8 cellular contexts compared by ENCODE assay signal in the genomic region with DNA sequence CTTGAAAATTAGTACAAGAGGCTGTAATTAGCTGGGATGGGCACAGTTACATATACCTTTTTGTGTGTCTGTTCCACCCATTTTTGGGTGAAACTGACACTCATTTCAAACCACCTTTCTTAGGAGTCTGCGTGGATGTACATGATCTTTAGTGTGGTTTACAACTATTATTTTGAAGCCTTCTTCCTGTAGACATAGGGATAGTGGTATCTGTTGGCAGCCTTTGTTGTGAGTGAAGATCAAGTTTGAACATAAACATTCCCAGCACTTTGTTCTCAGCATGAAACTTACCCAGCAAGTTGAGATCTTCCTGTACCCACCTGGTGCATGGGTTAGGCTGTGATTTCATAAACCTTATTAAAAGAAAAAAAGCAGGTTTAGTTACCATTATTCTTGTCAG. TPM values are rescaled to one million over a fixed set of nuclear protein-coding genes. Genes with fewer than 3 reads are reported as not detected.
A peak's percentile ranks its signal among the peaks of the same experiment; 100 is the strongest.
DNase-seq lines count a peak whose midpoint lies in the region; ATAC-seq, FAIRE-seq and TF ChIP-seq lines count a peak whose summit lies in the region.

No MANE protein-coding gene starts in this region.

- TF ChIP-seq CTCF in ascending aorta (IDR thresholded peaks at IDR 0.05) = no peak
- no peak for TF ChIP-seq CTCF in kidney (IDR thresholded peaks at IDR 0.05; ENCODE audit: borderline replicate concordance, extremely low read depth, insufficient read depth)
- TF ChIP-seq CTCF in thyroid gland (IDR thresholded peaks at IDR 0.05) = no peak

- H3K27ac ChIP-seq in ascending aorta (peak overlapping the region; percentile 80 to 99), kidney (ENCODE audit: low read depth in 2 of 2, low read length in 2 of 2) (peak overlapping the region; percentile 81 to 100), thyroid gland (peak overlapping the region; percentile 94 to 100 (median 99))

- intact Hi-C loops in ascending aorta (cut with DNase I) = loop anchor here (5.0 to 10.0 kb wide), 4 partner anchors 111 to 898 kb away; a partner anchor contains a TSS
- intact Hi-C loops in kidney (cut with DNase I) = no loop called here
- intact Hi-C loops in thyroid gland (cut with DNase I) = no loop called here

- DNase-seq in activated T-cell treated with anti-CD3 and anti-CD28 coated beads, Interleukin-2, amount 50 U/mL, for 72 hours = no peak
- DNase-seq in activated T-cell treated with anti-CD3 and anti-CD28 coated beads for 4 hours (no peak), ascending aorta (ENCODE audit: low spot score in 2 of 2) (no peak), kidney (no peak), thyroid gland (no peak), NCI-H187 (lab: John Stamatoyannopoulos, UW) (no peak), NCI-H2196 (lab: John Stamatoyannopoulos, UW; ENCODE audit: unreplicated experiment) (no peak)

- no peaks in the 10 kb centered on the region for H3K27me3 ChIP-seq in ascending aorta
- H3K27me3 ChIP-seq in thyroid gland = no peaks in the 10 kb centered on the region

- no peaks in the 10 kb centered on the region for H3K9me3 ChIP-seq in ascending aorta
- no peaks in the 10 kb centered on the region for H3K9me3 ChIP-seq in kidney (ENCODE audit: control insufficient read depth in 1 of 2, low read length in 2 of 2)
- no peaks in the 10 kb centered on the region for H3K9me3 ChIP-seq in thyroid gland

- peak overlapping the region; percentile 76 for H3K27ac Mint-ChIP-seq in activated T-cell treated with anti-CD3 and anti-CD28 coated beads, Interleukin-2, amount 50 U/mL, for 72 hours

- peaks cover 0 to 2% of the 10 kb centered on the region in 2 donors for H3K36me3 Mint-ChIP-seq in activated T-cell treated with anti-CD3 and anti-CD28 coated beads, Interleukin-2, amount 50 U/mL, for 72 hours (ENCODE audit: insufficient read depth in 2 of 2)

- WGBS in thyroid gland, 2 donors = 85 to 97% methylated on average over 1 of the region's 1 CpG

- H3K9ac ChIP-seq in kidney (ENCODE audit: low read length in 2 of 2) = peak overlapping the region; percentile 90 to 96

- H3K9me3 Mint-ChIP-seq in activated T-cell treated with anti-CD3 and anti-CD28 coated beads, Interleukin-2, amount 50 U/mL, for 72 hours = no peaks in the 10 kb centered on the region

- peaks cover 20 to 47% of the 10 kb centered on the region in 2 donors for H3K4me1 ChIP-seq in ascending aorta
- peaks cover 28 to 37% of the 10 kb centered on the region in 2 donors for H3K4me1 ChIP-seq in kidney (ENCODE audit: control insufficient read depth in 1 of 2, insufficient read depth in 1 of 2, low read depth in 1 of 2, low read length in 2 of 2)
- peaks cover 53 to 59% of the 10 kb centered on the region in 2 donors for H3K4me1 ChIP-seq in thyroid gland

- peaks cover 62% of the 10 kb centered on the region for H3K4me1 Mint-ChIP-seq in activated T-cell treated with anti-CD3 and anti-CD28 coated beads, Interleukin-2, amount 50 U/mL, for 72 hours (ENCODE audit: low read depth)

- TF ChIP-seq POLR2A in thyroid gland (IDR thresholded peaks at IDR 0.05) = no peak

- FAIRE-seq in kidney (lab: Jason Lieb, UNC) = no peak

- peak; percentile 9 to 20 for ATAC-seq in activated T-cell treated with anti-CD3 and anti-CD28 coated beads, Interleukin-2, amount 50 U/mL, for 72 hours (replicated peaks in 1 of 2)
- no peak for ATAC-seq in HG02885 (IDR thresholded peaks at IDR 0.05; ENCODE audit: poor library complexity, unreplicated experiment)

- no peaks in the 10 kb centered on the region for H3K27me3 Mint-ChIP-seq in activated T-cell treated with anti-CD3 and anti-CD28 coated beads, Interleukin-2, amount 50 U/mL, for 72 hours (ENCODE audit: low read depth)

- peaks cover 0 to 13% of the 10 kb centered on the region in 2 donors for H3K36me3 ChIP-seq in ascending aorta
- peaks cover 0 to 12% of the 10 kb centered on the region in 2 donors for H3K36me3 ChIP-seq in kidney (ENCODE audit: control insufficient read depth in 1 of 2, insufficient read depth in 2 of 2, low read length in 2 of 2)
- no peaks in the 10 kb centered on the region for H3K36me3 ChIP-seq in thyroid gland

- peak overlapping the region; percentile 99 for H3K4me3 ChIP-seq in ascending aorta
- peak overlapping the region; percentile 91 to 92 for H3K4me3 ChIP-seq in kidney (ENCODE audit: low read length in 2 of 2)
- H3K4me3 ChIP-seq in thyroid gland (replicated peaks in 1 of 3) = peak overlapping the region in 1 of 3 donors; percentile 96

- H3K4me3 Mint-ChIP-seq in activated T-cell treated with anti-CD3 and anti-CD28 coated beads, Interleukin-2, amount 50 U/mL, for 72 hours = peak overlapping the region; percentile 84 to 99

RNA-seq across cellular contexts. Expression of a gene that starts 2.0 kb away (rescaled TPM):
- total RNA-seq in activated T-cell treated with anti-CD3 and anti-CD28 coated beads, Interleukin-2, amount 50 U/mL, for 72 hours = 10 to 100 TPM; 16.4 to 22.1 TPM
- total RNA-seq in ascending aorta (88.0 TPM), kidney (42.0 TPM), thyroid gland (10 to 100 TPM; 26.6 to 46.6 (median 38.0) TPM)
- 54.9 TPM for polyA plus RNA-seq in kidney (ENCODE audit: insufficient read depth, low read depth, low replicate concordance)

RNA-seq across cellular contexts. Expression of a gene that starts 56.4 kb away (rescaled TPM):
- 100 to 1,000 TPM; 201 to 224 TPM for total RNA-seq in activated T-cell treated with anti-CD3 and anti-CD28 coated beads, Interleukin-2, amount 50 U/mL, for 72 hours
- total RNA-seq in ascending aorta = 35.5 TPM
- 88.8 TPM for total RNA-seq in kidney
- 46.7 TPM for polyA plus RNA-seq in kidney (ENCODE audit: insufficient read depth, low read depth, low replicate concordance)
- total RNA-seq in thyroid gland = 100 to 1,000 TPM in 1 of 4 donors, 10 to 100 TPM in 3; 89.3 to 119 (median 95.5) TPM
